Comparison of ENCODE assay signal across 20 cellular contexts in the genomic region with DNA sequence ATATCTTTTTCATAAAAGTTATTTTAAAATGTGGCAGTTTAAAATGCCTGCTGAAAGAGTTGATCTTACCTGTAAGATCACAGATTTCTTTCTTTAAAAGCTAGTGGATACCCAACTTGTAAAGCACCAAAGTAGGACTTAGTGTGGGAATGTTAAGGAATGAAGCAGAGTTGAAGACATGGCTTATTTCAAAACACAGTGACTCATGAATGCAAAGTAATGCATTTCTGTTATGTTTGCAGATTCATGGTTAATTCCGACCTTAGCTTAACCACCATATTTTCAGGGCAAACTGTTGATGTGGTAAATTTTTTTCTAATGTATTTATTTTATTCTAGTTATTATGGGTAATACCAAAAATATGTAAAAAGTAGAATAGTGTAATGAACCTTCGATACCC.
A peak's percentile ranks its signal among the peaks of the same experiment; 100 is the strongest.
DNase-seq lines count a peak whose midpoint lies in the region; ATAC-seq, FAIRE-seq and TF ChIP-seq lines count a peak whose summit lies in the region.
"Had no signal": no experiment of that assay in that cellular context is flagged by ENCODE, and none has a peak within 500 bp of the region (broad histone marks: within the 10 kb centered on the region; RNA-seq: fewer than 3 reads in every experiment).

No MANE protein-coding gene starts in this region.

- no peaks in the 10 kb centered on the region for H3K79me2 ChIP-seq in hepatocyte
- H3K79me2 ChIP-seq: parathyroid adenoma had no signal

- no peak for ATAC-seq in left lobe of liver
- no peak for ATAC-seq in HG02973 (IDR thresholded peaks at IDR 0.05; ENCODE audit: unreplicated experiment)
- no peak for ATAC-seq in esophagus mucosa
- ATAC-seq: stimulated activated effector memory CD8-positive, alpha-beta T cell treated with anti-CD3 and anti-CD28 coated beads, Interleukin-12 subunit alpha, Interleukin-12 subunit beta, amount 100 ng/mL, for 72 hours; WTC11 had no signal

- 84% methylated on average over 2 of the region's 2 CpGs for WGBS in hepatocyte (ENCODE audit: low lambda C conversion rate, missing lambda C conversion rate)

- intact Hi-C loops in posterior vena cava (cut with DNase I): loop anchor here in 1 of 2 donors (2.0 kb wide), 1 partner anchor 143 kb away; no protein-coding TSS in a partner anchor

- H4K20me1 ChIP-seq in hepatocyte (ENCODE audit: insufficient read depth, poor library complexity, severe bottlenecking): no peaks in the 10 kb centered on the region

- TF ChIP-seq CTCF in bronchial epithelial cell (IDR thresholded peaks at IDR 0.05; ENCODE audit: insufficient read depth, low read length, severe bottlenecking) (no peak), hepatocyte (IDR thresholded peaks at IDR 0.05; ENCODE audit: poor library complexity) (no peak)

- no peak overlapping the region for H3K4me2 ChIP-seq in hepatocyte

- FAIRE-seq in bronchial epithelial cell (lab: Jason Lieb, UNC): no peak
- FAIRE-seq: HTR-8/SVneo had no signal

- H3K9me3 ChIP-seq in hepatocyte (ENCODE audit: low read depth): no peaks in the 10 kb centered on the region
- H3K9me3 ChIP-seq: esophagus muscularis mucosa, spleen had no signal

- no peaks in the 10 kb centered on the region for H3K36me3 ChIP-seq in bronchial epithelial cell (ENCODE audit: control insufficient read depth, insufficient read depth, low read length)
- H3K36me3 ChIP-seq in hepatocyte (replicated peaks; ENCODE audit: insufficient read depth, low read depth): no peaks in the 10 kb centered on the region
- H3K36me3 ChIP-seq: esophagus muscularis mucosa, spleen had no signal

- peak; percentile 19 for DNase-seq in A172 (ENCODE audit: low spot score)
- peak; percentile 36 for DNase-seq in HS-5 (ENCODE audit: low read depth)
- DNase-seq in bronchial epithelial cell (ENCODE audit: low read depth): peak; percentile 83
- no peak for DNase-seq in hepatocyte (ENCODE audit: low spot score)
- no peak for DNase-seq in left lobe of liver (ENCODE audit: low spot score)
- DNase-seq in posterior vena cava (ENCODE audit: low spot score): no peak
- DNase-seq: 8988T, amygdala, GOT3, NCI-H1694 treated with DMSO at 0.1 percent for 48 hours, NCI-H510A treated with DMSO at 0.1 percent for 48 hours, SHP77 treated with DMSO at 0.1 percent for 48 hours, spleen had no signal

- no peaks in the 10 kb centered on the region for H3K9me2 ChIP-seq in hepatocyte (replicated peaks; ENCODE audit: insufficient read depth)

- H3K4me3 ChIP-seq in bronchial epithelial cell (ENCODE audit: low read depth, low read length) (no peak overlapping the region), hepatocyte (no peak overlapping the region)
- H3K4me3 ChIP-seq: esophagus muscularis mucosa, spleen had no signal

- no peak overlapping the region for H2AFZ ChIP-seq in hepatocyte
- H2AFZ ChIP-seq: parathyroid adenoma had no signal

- no peaks in the 10 kb centered on the region for H3K27me3 ChIP-seq in bronchial epithelial cell (ENCODE audit: control insufficient read depth, insufficient read depth, low read length)
- H3K27me3 ChIP-seq in hepatocyte: no peaks in the 10 kb centered on the region
- H3K27me3 ChIP-seq: esophagus muscularis mucosa, spleen had no signal

- H3K27ac ChIP-seq in hepatocyte: peak overlapping the region; percentile 58
- H3K27ac ChIP-seq: esophagus muscularis mucosa, parathyroid adenoma, spleen had no signal

- no peaks in the 10 kb centered on the region for H3K4me1 ChIP-seq in hepatocyte (ENCODE audit: insufficient read depth)
- H3K4me1 ChIP-seq: esophagus muscularis mucosa, parathyroid adenoma, spleen had no signal

Comparison
In these comparisons a context has a peak if more than half of its experiments do, and no peak if none do; other contexts are left out.
1. DNase-seq: peak in A172 (single experiment), HS-5 (single experiment) and bronchial epithelial cell (single experiment); none in hepatocyte (single experiment), left lobe of liver (single experiment) and posterior vena cava (single experiment).